ENCODE assay signal across 9 cellular contexts in the genomic region with DNA sequence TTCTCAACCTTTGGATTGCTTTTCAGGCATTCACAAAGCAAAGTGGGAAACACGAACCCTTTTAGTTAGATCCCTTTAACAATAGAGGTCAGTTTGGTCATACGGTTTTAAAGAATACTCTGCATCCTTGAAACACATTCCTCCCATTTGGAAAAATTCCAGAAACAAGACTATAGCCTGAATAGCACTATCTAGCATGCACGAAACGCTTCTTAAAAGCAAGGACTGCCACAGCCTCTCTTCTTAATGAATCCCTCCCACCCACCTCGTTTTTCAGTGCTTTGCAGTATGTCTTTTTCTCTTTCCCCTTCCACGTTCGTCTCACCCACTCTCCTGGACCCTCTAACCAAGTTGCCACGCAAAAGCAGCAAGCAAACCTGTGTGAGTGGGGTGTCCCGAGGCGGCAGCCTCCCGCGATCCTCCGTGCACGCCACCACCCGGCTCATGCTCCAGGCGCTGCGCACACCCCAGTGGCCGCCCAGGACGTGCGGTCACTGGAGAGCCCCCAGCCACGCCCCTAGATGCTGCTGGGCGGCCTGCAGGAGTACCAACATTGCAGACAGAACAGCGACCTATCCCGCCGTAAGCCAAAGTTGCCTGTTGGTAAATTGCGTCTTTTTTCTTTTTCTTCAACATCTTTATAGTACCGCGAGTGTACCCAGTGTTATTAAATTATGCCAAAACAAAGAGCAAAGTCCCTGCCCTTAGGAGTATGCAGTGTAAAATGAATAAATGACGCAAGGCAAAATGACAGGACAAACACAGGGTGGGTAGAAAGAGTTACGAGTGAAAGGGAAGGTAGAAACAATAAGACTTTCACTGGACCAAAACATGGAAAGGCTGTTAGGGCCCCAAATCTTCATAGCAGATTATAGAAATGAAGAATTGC. TPM values are rescaled to one million over a fixed set of nuclear protein-coding genes. Genes with fewer than 3 reads are reported as not detected.
DNase-seq lines count a peak whose midpoint lies in the region; ATAC-seq and TF ChIP-seq lines count a peak whose summit lies in the region.
"Had no signal": no experiment of that assay in that cellular context is flagged by ENCODE, and none has a peak within 500 bp of the region (broad histone marks: within the 10 kb centered on the region; RNA-seq: fewer than 3 reads in every experiment).

Gene SLC38A4 (minus strand): TSS at position 472 of the 889 bp plus-strand sequence. CDS start 32,926 bp downstream, outside the sequence.

- H3K4me2 ChIP-seq in hepatocyte, result peak within 1 kb of the TSS; percentile 85

- DNase-seq in GM04504 (ENCODE audit: low read depth) (peak; percentile 11), amniotic stem cell (lab: John Stamatoyannopoulos, UW) (peak; percentile 2), hepatocyte (ENCODE audit: low spot score) (peak; percentile 66), retinal pigment epithelial cell (ENCODE audit: low read depth) (no peak), WERI-Rb-1 (no peak)
- no peak for DNase-seq in activated CD8-positive, alpha-beta memory T cell treated with anti-CD3 and anti-CD28 coated beads for 24 hours
- no peak for DNase-seq in stimulated activated CD4-positive, alpha-beta T cell treated with anti-CD3 and anti-CD28 coated beads, Interleukin-4, amount 100 ng/mL, for 1 hour

- H4K20me1 ChIP-seq in hepatocyte (ENCODE audit: insufficient read depth, poor library complexity, severe bottlenecking), result no peaks in the 10 kb centered on the region

- H3K4me1 ChIP-seq in hepatocyte (ENCODE audit: insufficient read depth), result peaks cover 1% of the 10 kb centered on the region

- H3K9me2 ChIP-seq in hepatocyte (replicated peaks; ENCODE audit: insufficient read depth), result no peaks in the 10 kb centered on the region

- no peak for ATAC-seq in HG02852 (IDR thresholded peaks at IDR 0.05; ENCODE audit: unreplicated experiment)

- H3K79me2 ChIP-seq in hepatocyte, result no peaks in the 10 kb centered on the region

- no peak within 1 kb of the TSS for H3K27ac ChIP-seq in hepatocyte
- no peak within 1 kb of the TSS for H3K27ac ChIP-seq in WERI-Rb-1
- H3K27ac ChIP-seq: epithelial cell of prostate had no signal

- WGBS in hepatocyte (ENCODE audit: low lambda C conversion rate, missing lambda C conversion rate), result 10% methylated on average over 30 of the region's 30 CpGs

- H3K9me3 ChIP-seq in hepatocyte (ENCODE audit: low read depth), result no peaks in the 10 kb centered on the region
- H3K9me3 ChIP-seq in WERI-Rb-1 (ENCODE audit: severe bottlenecking), result no peaks in the 10 kb centered on the region

- H3K36me3 ChIP-seq in hepatocyte (replicated peaks; ENCODE audit: insufficient read depth, low read depth), result no peaks in the 10 kb centered on the region
- no peaks in the 10 kb centered on the region for H3K36me3 ChIP-seq in WERI-Rb-1

- peak; percentile 29 for TF ChIP-seq CTCF in hepatocyte (IDR thresholded peaks at IDR 0.05; ENCODE audit: poor library complexity)
- peak; percentile 10 for TF ChIP-seq CTCF in retinal pigment epithelial cell (conservative IDR thresholded peaks at IDR 0.05; ENCODE audit: low read depth, low read length)
- no peak for TF ChIP-seq CTCF in WERI-Rb-1 (IDR thresholded peaks at IDR 0.05; ENCODE audit: low read depth, low read length)

- H3K4me3 ChIP-seq in hepatocyte (peak within 1 kb of the TSS; percentile 7), retinal pigment epithelial cell (ENCODE audit: low read length) (peak within 1 kb of the TSS; percentile 47), WERI-Rb-1 (ENCODE audit: low read depth, low read length) (no peak within 1 kb of the TSS)

- H2AFZ ChIP-seq in hepatocyte, result peak within 1 kb of the TSS; percentile 41

- H3K27me3 ChIP-seq in hepatocyte, result peaks cover 22% of the 10 kb centered on the region
- H3K27me3 ChIP-seq in WERI-Rb-1 (ENCODE audit: insufficient read depth, low read depth, severe bottlenecking), result peaks cover 37% of the 10 kb centered on the region

RNA-seq across cellular contexts. Expression of gene SLC38A4, which starts in this region (rescaled TPM):
- total RNA-seq in hepatocyte, result 34.7 and 37.3 TPM in 2 replicates
- polyA plus RNA-seq in hepatocyte, result 8.5 and 16.5 TPM in 2 replicates

Comparison
In these comparisons a context has a peak if more than half of its experiments do, and no peak if none do; other contexts are left out.
1. DNase-seq: peak in GM04504 (single experiment), amniotic stem cell (single experiment) and hepatocyte (single experiment); none in retinal pigment epithelial cell (single experiment), WERI-Rb-1 (single experiment), activated CD8-positive, alpha-beta memory T cell treated with anti-CD3 and anti-CD28 coated beads for 24 hours (single experiment) and stimulated activated CD4-positive, alpha-beta T cell treated with anti-CD3 and anti-CD28 coated beads, Interleukin-4, amount 100 ng/mL, for 1 hour (single experiment).